10 cellular contexts compared by ENCODE assay signal in the genomic region with DNA sequence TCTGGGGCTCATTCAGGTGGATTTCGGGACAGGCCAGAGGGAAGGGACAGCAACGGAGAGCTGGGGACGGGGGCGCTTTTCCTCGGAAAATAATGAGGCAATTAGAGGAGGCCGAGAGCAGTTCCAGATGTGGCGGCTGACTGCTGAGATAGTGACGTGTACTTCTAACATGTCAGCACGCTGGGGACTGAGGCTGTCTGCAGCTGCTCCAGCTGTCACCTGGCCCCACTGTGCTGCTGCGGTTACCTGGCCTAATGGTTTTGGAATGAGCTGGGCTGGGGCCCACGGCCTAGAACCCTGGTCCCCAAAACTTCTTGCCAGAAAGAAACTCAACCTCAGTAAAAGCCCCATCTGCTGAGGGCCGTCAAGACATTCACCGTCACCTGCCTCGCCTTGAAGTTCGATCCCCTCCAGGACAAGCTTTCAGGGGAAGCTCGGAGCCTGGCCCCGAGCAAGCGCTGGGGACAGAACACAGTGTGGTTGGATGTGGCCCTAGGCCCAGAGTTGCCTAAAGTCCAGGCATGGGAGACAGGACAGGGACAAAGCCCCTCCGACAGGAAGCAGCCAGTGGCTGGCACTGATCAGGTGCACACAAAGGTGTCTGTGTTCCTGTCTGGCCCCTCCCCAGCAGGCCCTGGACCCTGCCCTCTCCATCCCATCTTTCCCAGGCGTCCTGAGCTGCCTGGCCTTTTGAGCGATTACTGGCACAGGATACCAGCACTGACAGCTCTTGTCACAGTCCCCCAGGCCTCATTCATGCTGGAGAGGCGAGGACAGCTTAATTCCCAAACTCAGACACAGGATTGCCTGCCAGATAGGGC.
DNase-seq lines count a peak whose midpoint lies in the region; ATAC-seq and TF ChIP-seq lines count a peak whose summit lies in the region.
"Had no signal": no experiment of that assay in that cellular context is flagged by ENCODE, and none has a peak within 500 bp of the region (broad histone marks: within the 10 kb centered on the region; RNA-seq: fewer than 3 reads in every experiment).

No MANE protein-coding gene starts in this region.

- DNase-seq in germinal center (ENCODE audit: low spot score) (peak; percentile 57), OCI-M1 (lab: John Stamatoyannopoulos, UW) (no peak), HuH-7 (ENCODE audit: low spot score) (no peak), NCI-H187 (lab: John Stamatoyannopoulos, UW) (no peak)
- no peak for DNase-seq in activated CD4-positive, alpha-beta T cell treated with anti-CD3 and anti-CD28 coated beads, Interleukin-2, amount 50 U/mL, for 1 hour
- DNase-seq: activated CD4-positive, alpha-beta memory T cell treated with anti-CD3 and anti-CD28 coated beads, Interleukin-2, amount 10 ng/mL, durations not matched to agents 7 days and 5 days; KBM-7 had no signal

- no peak for TF ChIP-seq POLR2A in GM18505 (IDR thresholded peaks at IDR 0.05; ENCODE audit: borderline replicate concordance, extremely low read depth, insufficient read depth, insufficient read length)

- peak; percentile 61 for ATAC-seq in GM18505 (IDR thresholded peaks at IDR 0.05; ENCODE audit: unreplicated experiment)
- peak; percentile 67 for ATAC-seq in GM21360 (IDR thresholded peaks at IDR 0.05; ENCODE audit: unreplicated experiment)
- ATAC-seq in HG03135 (IDR thresholded peaks at IDR 0.05; ENCODE audit: unreplicated experiment) = peak; percentile 49
